Comparison of ENCODE assay signal across 13 cellular contexts in the genomic region with DNA sequence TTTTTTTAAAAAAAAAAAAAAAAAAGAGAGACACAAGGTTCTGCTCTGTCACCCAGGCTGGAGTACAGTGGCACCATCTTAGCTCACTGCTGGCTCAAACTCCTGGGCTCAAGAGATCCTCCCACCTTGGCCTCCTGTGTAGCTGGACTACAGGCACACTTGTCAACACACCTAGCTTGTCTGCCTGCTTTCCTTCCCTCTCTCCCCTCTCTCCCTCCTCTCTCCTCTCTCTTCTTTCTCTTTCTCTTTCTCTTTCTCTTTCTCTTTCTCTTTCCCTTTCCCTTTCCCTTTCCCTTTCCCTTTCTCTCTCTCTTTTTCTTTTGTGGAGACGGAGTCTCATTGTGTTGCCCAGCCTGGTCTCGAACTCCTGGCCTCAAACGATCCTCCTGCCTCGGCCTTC.
A peak's percentile ranks its signal among the peaks of the same experiment; 100 is the strongest.
DNase-seq lines count a peak whose midpoint lies in the region; ATAC-seq and TF ChIP-seq lines count a peak whose summit lies in the region.
"Had no signal": no experiment of that assay in that cellular context is flagged by ENCODE, and none has a peak within 500 bp of the region (broad histone marks: within the 10 kb centered on the region; RNA-seq: fewer than 3 reads in every experiment).

No MANE protein-coding gene starts in this region.

- H3K36me3 Mint-ChIP-seq in activated T-cell treated with anti-CD3 and anti-CD28 coated beads, Interleukin-2, amount 50 U/mL, for 24 hours (ENCODE audit: low read depth), result peaks cover 68% of the 10 kb centered on the region
- H3K36me3 Mint-ChIP-seq in T-helper 1 cell treated with Interleukin-12 subunit alpha and Interleukin-12 subunit beta and Interleukin-4 antibody, amounts not matched to agents 30 μg/mL and 1 μg/mL, for 36 hours (ENCODE audit: low read depth), result peaks cover 34% of the 10 kb centered on the region
- H3K36me3 Mint-ChIP-seq in endothelial cell (ENCODE audit: low read depth, unreplicated experiment), result peaks cover 17% of the 10 kb centered on the region
- H3K36me3 Mint-ChIP-seq in stimulated activated memory B cell treated with anti-CD40 and anti-IgM and Interleukin-4, amounts not matched to agents 10 μg/mL and 1 μg/mL and 100 μg/mL, for 72 hours, result peaks cover 43% of the 10 kb centered on the region

- H3K27me3 Mint-ChIP-seq in activated T-cell treated with anti-CD3 and anti-CD28 coated beads, Interleukin-2, amount 50 U/mL, for 24 hours, result no peaks in the 10 kb centered on the region
- no peaks in the 10 kb centered on the region for H3K27me3 Mint-ChIP-seq in T-helper 1 cell treated with Interleukin-12 subunit alpha and Interleukin-12 subunit beta and Interleukin-4 antibody, amounts not matched to agents 30 μg/mL and 1 μg/mL, for 36 hours (ENCODE audit: low read depth)
- H3K27me3 Mint-ChIP-seq in endothelial cell (ENCODE audit: unreplicated experiment), result peaks cover 2% of the 10 kb centered on the region
- no peaks in the 10 kb centered on the region for H3K27me3 Mint-ChIP-seq in stimulated activated memory B cell treated with anti-CD40 and anti-IgM and Interleukin-4, amounts not matched to agents 10 μg/mL and 1 μg/mL and 100 μg/mL, for 72 hours

- no peak for TF ChIP-seq CTCF in endothelial cell (IDR thresholded peaks at IDR 0.05; ENCODE audit: unreplicated experiment)

- DNase-seq in activated T-cell treated with anti-CD3 and anti-CD28 coated beads, Interleukin-2, amount 50 U/mL, for 24 hours, result no peak
- DNase-seq in activated T-cell treated with anti-CD3 and anti-CD28 coated beads for 4 hours, result no peak
- no peak for DNase-seq in endothelial cell (ENCODE audit: low spot score)
- DNase-seq in anterior cingulate cortex (lab: John Stamatoyannopoulos, UW), result no peak
- no peak for DNase-seq in effector CD4-positive, alpha-beta T cell
- no peak for DNase-seq in NCI-H2107 treated with DMSO at 0.1 percent for 48 hours (lab: John Stamatoyannopoulos, UW; ENCODE audit: unreplicated experiment)
- DNase-seq: gastrocnemius medialis, NCI-H82, upper lobe of right lung had no signal

- no peak for ATAC-seq in stimulated activated memory B cell treated with anti-CD40 and anti-IgM and Interleukin-4, amounts not matched to agents 10 μg/mL and 1 μg/mL and 100 μg/mL, for 72 hours
- ATAC-seq: gastrocnemius medialis, upper lobe of right lung, WTC11 had no signal

- peaks cover 62% of the 10 kb centered on the region for H3K4me1 Mint-ChIP-seq in activated T-cell treated with anti-CD3 and anti-CD28 coated beads, Interleukin-2, amount 50 U/mL, for 24 hours (ENCODE audit: low read depth)
- peaks cover 30% of the 10 kb centered on the region for H3K4me1 Mint-ChIP-seq in T-helper 1 cell treated with Interleukin-12 subunit alpha and Interleukin-12 subunit beta and Interleukin-4 antibody, amounts not matched to agents 30 μg/mL and 1 μg/mL, for 36 hours (ENCODE audit: low read depth)
- H3K4me1 Mint-ChIP-seq in endothelial cell (ENCODE audit: unreplicated experiment), result peaks cover 6% of the 10 kb centered on the region
- H3K4me1 Mint-ChIP-seq in stimulated activated memory B cell treated with anti-CD40 and anti-IgM and Interleukin-4, amounts not matched to agents 10 μg/mL and 1 μg/mL and 100 μg/mL, for 72 hours, result peaks cover 27% of the 10 kb centered on the region
- H3K4me1 Mint-ChIP-seq: neural crest cell had no signal

- peak overlapping the region; percentile 87 for H3K27ac Mint-ChIP-seq in activated T-cell treated with anti-CD3 and anti-CD28 coated beads, Interleukin-2, amount 50 U/mL, for 24 hours
- H3K27ac Mint-ChIP-seq in T-helper 1 cell treated with Interleukin-12 subunit alpha and Interleukin-12 subunit beta and Interleukin-4 antibody, amounts not matched to agents 30 μg/mL and 1 μg/mL, for 36 hours, result peak overlapping the region; percentile 93
- H3K27ac Mint-ChIP-seq in endothelial cell (ENCODE audit: unreplicated experiment), result peak overlapping the region; percentile 42
- peak overlapping the region; percentile 53 for H3K27ac Mint-ChIP-seq in stimulated activated memory B cell treated with anti-CD40 and anti-IgM and Interleukin-4, amounts not matched to agents 10 μg/mL and 1 μg/mL and 100 μg/mL, for 72 hours
- H3K27ac Mint-ChIP-seq: WTC11 had no signal

- H3K4me3 Mint-ChIP-seq in activated T-cell treated with anti-CD3 and anti-CD28 coated beads, Interleukin-2, amount 50 U/mL, for 24 hours, result peak overlapping the region; percentile 24
- H3K4me3 Mint-ChIP-seq in T-helper 1 cell treated with Interleukin-12 subunit alpha and Interleukin-12 subunit beta and Interleukin-4 antibody, amounts not matched to agents 30 μg/mL and 1 μg/mL, for 36 hours, result peak overlapping the region; percentile 72
- H3K4me3 Mint-ChIP-seq in endothelial cell (ENCODE audit: unreplicated experiment), result no peak overlapping the region
- H3K4me3 Mint-ChIP-seq in stimulated activated memory B cell treated with anti-CD40 and anti-IgM and Interleukin-4, amounts not matched to agents 10 μg/mL and 1 μg/mL and 100 μg/mL, for 72 hours, result no peak overlapping the region
- H3K4me3 Mint-ChIP-seq: neural crest cell, WTC11 had no signal

- H3K9me3 Mint-ChIP-seq in activated T-cell treated with anti-CD3 and anti-CD28 coated beads, Interleukin-2, amount 50 U/mL, for 24 hours, result no peaks in the 10 kb centered on the region
- H3K9me3 Mint-ChIP-seq in T-helper 1 cell treated with Interleukin-12 subunit alpha and Interleukin-12 subunit beta and Interleukin-4 antibody, amounts not matched to agents 30 μg/mL and 1 μg/mL, for 36 hours, result no peaks in the 10 kb centered on the region
- no peaks in the 10 kb centered on the region for H3K9me3 Mint-ChIP-seq in endothelial cell (ENCODE audit: unreplicated experiment)
- peaks cover 2% of the 10 kb centered on the region for H3K9me3 Mint-ChIP-seq in stimulated activated memory B cell treated with anti-CD40 and anti-IgM and Interleukin-4, amounts not matched to agents 10 μg/mL and 1 μg/mL and 100 μg/mL, for 72 hours
- H3K9me3 Mint-ChIP-seq: WTC11 had no signal

Comparison
In these comparisons a context has a peak if more than half of its experiments do, and no peak if none do; other contexts are left out.
1. H3K27ac Mint-ChIP-seq: peak in every context shown above with its lines; median percentile 93 in T-helper 1 cell treated with Interleukin-12 subunit alpha and Interleukin-12 subunit beta and Interleukin-4 antibody, amounts not matched to agents 30 μg/mL and 1 μg/mL, for 36 hours; 87 in activated T-cell treated with anti-CD3 and anti-CD28 coated beads, Interleukin-2, amount 50 U/mL, for 24 hours; 53 in stimulated activated memory B cell treated with anti-CD40 and anti-IgM and Interleukin-4, amounts not matched to agents 10 μg/mL and 1 μg/mL and 100 μg/mL, for 72 hours; 42 in endothelial cell.
2. H3K4me3 Mint-ChIP-seq: peak in activated T-cell treated with anti-CD3 and anti-CD28 coated beads, Interleukin-2, amount 50 U/mL, for 24 hours (single experiment) and T-helper 1 cell treated with Interleukin-12 subunit alpha and Interleukin-12 subunit beta and Interleukin-4 antibody, amounts not matched to agents 30 μg/mL and 1 μg/mL, for 36 hours (single experiment); none in endothelial cell (single experiment) and stimulated activated memory B cell treated with anti-CD40 and anti-IgM and Interleukin-4, amounts not matched to agents 10 μg/mL and 1 μg/mL and 100 μg/mL, for 72 hours (single experiment).